2 cellular contexts compared by ENCODE assay signal in the genomic region with DNA sequence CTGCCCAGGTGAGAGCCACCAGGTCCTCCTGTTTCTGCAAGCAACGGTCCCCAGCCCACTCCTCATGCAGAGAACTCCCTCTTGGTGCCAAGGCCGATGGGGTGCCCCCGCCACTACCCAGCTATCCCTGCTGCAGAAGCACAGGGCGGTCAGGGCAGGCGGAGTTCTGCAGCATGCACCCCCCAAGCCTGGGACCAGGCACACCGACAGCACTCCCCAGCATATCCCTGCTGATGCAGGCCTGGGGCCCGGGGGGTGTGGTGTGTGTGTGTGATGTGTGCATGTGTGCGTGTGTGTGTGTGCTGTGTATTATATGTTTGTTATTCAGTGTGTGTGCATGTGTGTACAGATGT.
TF ChIP-seq lines count a peak whose summit lies in the region.

No MANE protein-coding gene starts in this region.

TF ChIP-seq in H1, 55 proteins besides CTCF, POLR2A, EP300 and RAD21:
- TF ChIP-seq, protein P1, sequence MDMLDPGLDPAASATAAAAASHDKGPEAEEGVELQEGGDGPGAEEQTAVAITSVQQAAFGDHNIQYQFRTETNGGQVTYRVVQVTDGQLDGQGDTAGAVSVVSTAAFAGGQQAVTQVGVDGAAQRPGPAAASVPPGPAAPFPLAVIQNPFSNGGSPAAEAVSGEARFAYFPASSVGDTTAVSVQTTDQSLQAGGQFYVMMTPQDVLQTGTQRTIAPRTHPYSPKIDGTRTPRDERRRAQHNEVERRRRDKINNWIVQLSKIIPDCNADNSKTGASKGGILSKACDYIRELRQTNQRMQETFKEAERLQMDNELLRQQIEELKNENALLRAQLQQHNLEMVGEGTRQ (IDR thresholded peaks at IDR 0.05; ENCODE audit: low read length) = no peak
- TF ChIP-seq BCL11A (IDR thresholded peaks at IDR 0.05; ENCODE audit: low read depth in 2 of 2, low read length in 2 of 2) = no peak
- TF ChIP-seq POLR2AphosphoS5 (IDR thresholded peaks at IDR 0.05; ENCODE audit: low read depth, low read length) = no peak
- TF ChIP-seq CHD1 (IDR thresholded peaks at IDR 0.05; ENCODE audit: low read depth, low read length) = no peak
- TF ChIP-seq MAFK (IDR thresholded peaks at IDR 0.05; ENCODE audit: low read depth, low read length) = no peak
- TF ChIP-seq YY1 (IDR thresholded peaks at IDR 0.05; ENCODE audit: low read depth, low read length) = no peak
- no peak for TF ChIP-seq GTF2F1 (IDR thresholded peaks at IDR 0.05; ENCODE audit: borderline replicate concordance, low read depth, low read length)
- no peak for TF ChIP-seq SUZ12 (IDR thresholded peaks at IDR 0.05; ENCODE audit: low read length)
- no peak for TF ChIP-seq SIRT6 (IDR thresholded peaks at IDR 0.05; ENCODE audit: low read length)
- TF ChIP-seq CBX8 (IDR thresholded peaks at IDR 0.05; ENCODE audit: borderline replicate concordance, low read depth, low read length) = no peak
- TF ChIP-seq FOSL1 (IDR thresholded peaks at IDR 0.05; ENCODE audit: insufficient read depth, low read depth, low read length) = no peak
- TF ChIP-seq HDAC2 (IDR thresholded peaks at IDR 0.05; ENCODE audit: borderline replicate concordance in 1 of 2, low read depth in 2 of 2, low read length in 2 of 2) = no peak
- TF ChIP-seq RXRA (IDR thresholded peaks at IDR 0.05; ENCODE audit: insufficient read depth, low read depth, low read length) = no peak
- TF ChIP-seq SP1 (IDR thresholded peaks at IDR 0.05; ENCODE audit: low read depth, low read length) = no peak
- no peak for TF ChIP-seq CHD2 (IDR thresholded peaks at IDR 0.05; ENCODE audit: low read length)
- TF ChIP-seq ASH2L (IDR thresholded peaks at IDR 0.05; ENCODE audit: low read length) = no peak
- no peak for TF ChIP-seq CBX5 (IDR thresholded peaks at IDR 0.05; ENCODE audit: low read depth, low read length)
- TF ChIP-seq TBP (IDR thresholded peaks at IDR 0.05; ENCODE audit: low read depth, low read length) = no peak
TF ChIP-seq in H1: peak in this region for 0.

TF ChIP-seq in GM12891, 5 proteins besides CTCF, POLR2A, EP300 and RAD21:
- TF ChIP-seq TAF1 (IDR thresholded peaks at IDR 0.05; ENCODE audit: low read depth, low read length) = no peak
- no peak for TF ChIP-seq POLR2AphosphoS5 (IDR thresholded peaks at IDR 0.05; ENCODE audit: low read depth, low read length)
- TF ChIP-seq POU2F2 (IDR thresholded peaks at IDR 0.05; ENCODE audit: low read depth, low read length) = no peak
- TF ChIP-seq SPI1 (IDR thresholded peaks at IDR 0.05; ENCODE audit: low read depth, low read length) = no peak
- no peak for TF ChIP-seq PAX5 (IDR thresholded peaks at IDR 0.05; ENCODE audit: insufficient read depth, low read length, severe bottlenecking)
